Comparison of ENCODE assay signal across 5 cellular contexts in genomic region chr3:128586932-128587331, GRCh38.
DNase-seq lines count a peak whose midpoint lies in the region; ATAC-seq, FAIRE-seq and TF ChIP-seq lines count a peak whose summit lies in the region.
"Not testable (repeated sequence)": the region's sequence is repeated elsewhere in the genome, so short reads cannot be mapped to it uniquely, and the experiment has no call there.

No MANE protein-coding gene starts in this region.

- not testable (repeated sequence) for H4K20me1 ChIP-seq in PC-9 (ENCODE audit: insufficient read depth); K562 (replicated peaks; ENCODE audit: control insufficient read depth, insufficient read depth, low read length); H1 (replicated peaks in 1 of 2; ENCODE audit: control insufficient read depth in 1 of 2, insufficient read depth in 2 of 2, low read length in 2 of 2)

- not testable (repeated sequence) for H4K8ac ChIP-seq in H1 (ENCODE audit: extremely low read depth, insufficient read depth, low read length)

- H3K9ac ChIP-seq in K562 (ENCODE audit: insufficient read depth in 1 of 2, low read depth in 2 of 2, low read length in 2 of 2); H1 (replicated peaks in 1 of 4; ENCODE audit: extremely low read depth in 1 of 4, low read depth in 3 of 4, low read length in 3 of 4): not testable (repeated sequence)

- peaks cover 10% of the 10 kb centered on the region for H3F3A ChIP-seq in PC-9 (ENCODE audit: insufficient read depth, low read depth)

- not testable (repeated sequence) for H3K4me1 ChIP-seq in HEK293 (ENCODE audit: control insufficient read depth, insufficient read depth, low read length); H1 (replicated peaks in 1 of 4; ENCODE audit: control insufficient read depth in 3 of 4, insufficient read depth in 4 of 4, low read length in 3 of 4)
- H3K4me1 ChIP-seq in PC-9 (replicated peaks; ENCODE audit: insufficient read depth) = peaks cover 25% of the 10 kb centered on the region
- H3K4me1 ChIP-seq in K562 (replicated peaks in 1 of 2; ENCODE audit: control insufficient read depth in 2 of 2, insufficient read depth in 2 of 2, low read length in 2 of 2) = peaks cover 14 to 23% of the 10 kb centered on the region in 2 experiments

- not testable (repeated sequence) for H3K27ac ChIP-seq in HEK293 (ENCODE audit: extremely low read depth, low read depth, low read length); K562 (ENCODE audit: extremely low read depth, low read depth, low read length); H1 (ENCODE audit: low read depth, low read length)
- H3K27ac ChIP-seq in PC-9 = peak overlapping the region; percentile 75

- not testable (repeated sequence) for H3K79me2 ChIP-seq in PC-9 (ENCODE audit: low read depth); K562 (ENCODE audit: control insufficient read depth, insufficient read depth, low read length); H1 (ENCODE audit: control insufficient read depth in 1 of 2, insufficient read depth in 2 of 2, low read length in 2 of 2)

- H3K4me3 ChIP-seq in HEK293 (ENCODE audit: low read depth, low read length); PC-9; K562; H1 (ENCODE audit: extremely low read depth in 1 of 4, insufficient read depth in 2 of 4, low read depth in 3 of 4, low read length in 4 of 4): not testable (repeated sequence)

- BruUV-seq in PC-9 (replicated peaks; lab: Mats Ljungman, UMichigan); K562 (replicated peaks; lab: Mats Ljungman, UMichigan): not testable (repeated sequence)

- H2AFZ ChIP-seq in PC-9; K562 (ENCODE audit: low read depth, low read length); H1 (ENCODE audit: low read length): not testable (repeated sequence)

- DNase-seq in PC-9; K562 (ENCODE audit: extremely low read depth in 1 of 4, low spot score in 3 of 4); H1 (ENCODE audit: low read depth in 1 of 2, low spot score in 2 of 2): not testable (repeated sequence)

- not testable (repeated sequence) for H4K91ac ChIP-seq in H1 (replicated peaks; ENCODE audit: insufficient read length, low read length)

- not testable (repeated sequence) for H3K27me3 ChIP-seq in PC-9 (ENCODE audit: insufficient read depth, low read depth); K562 (ENCODE audit: control insufficient read depth in 2 of 2, insufficient read depth in 2 of 2, low read length in 2 of 2); H1 (replicated peaks in 1 of 4; ENCODE audit: control insufficient read depth in 3 of 4, extremely low read depth in 1 of 4, insufficient read depth in 3 of 4, low read length in 3 of 4)

- not testable (repeated sequence) for H3K79me1 ChIP-seq in H1 (ENCODE audit: low read depth, low read length)

- H3K23me2 ChIP-seq in H1 (ENCODE audit: low read depth, low read length) = not testable (repeated sequence)

- TF ChIP-seq CTCF in HEK293 (tag by site-specific recombination; IDR thresholded peaks at IDR 0.05); PC-9 (conservative IDR thresholded peaks at IDR 0.05); K562 (IDR thresholded peaks at IDR 0.05 in 2 of 3, conservative IDR thresholded peaks at IDR 0.05 in 1 of 3; ENCODE audit: insufficient read depth in 2 of 3, low read depth in 1 of 3, low read length in 3 of 3); H1 (IDR thresholded peaks at IDR 0.05; ENCODE audit: control extremely low read depth in 1 of 3, insufficient read depth in 1 of 3, low read depth in 1 of 3, low read length in 3 of 3): not testable (repeated sequence)

- H3K9me1 ChIP-seq in K562 (ENCODE audit: control insufficient read depth, insufficient read depth, low read length) = not testable (repeated sequence)

- not testable (repeated sequence) for H3K4me3 Mint-ChIP-seq in activated T-helper 17 cell treated with anti-CD3 and anti-CD28 coated beads, Interleukin-2, amount 50 U/mL, for 72 hours

- H3K4me2 ChIP-seq in PC-9; K562 (ENCODE audit: insufficient read depth, low read length); H1 (ENCODE audit: insufficient read depth in 1 of 2, low read depth in 2 of 2, low read length in 2 of 2): not testable (repeated sequence)

- H3K9me2 ChIP-seq in PC-9 (ENCODE audit: insufficient read depth) = not testable (repeated sequence)

- not testable (repeated sequence) for TF ChIP-seq RAD21 in K562 (CRISPR knock-in tag; conservative IDR thresholded peaks at IDR 0.05 in 1 of 2, IDR thresholded peaks at IDR 0.05 in 1 of 2); H1 (IDR thresholded peaks at IDR 0.05 in 1 of 2, conservative IDR thresholded peaks at IDR 0.05 in 1 of 2; ENCODE audit: low read depth in 2 of 2, low read length in 2 of 2)

- not testable (repeated sequence) for H3K4ac ChIP-seq in H1 (replicated peaks; ENCODE audit: insufficient read length, low read depth, low read length)

- H3K27ac Mint-ChIP-seq in activated T-helper 17 cell treated with anti-CD3 and anti-CD28 coated beads, Interleukin-2, amount 50 U/mL, for 72 hours = peak overlapping the region; percentile 5

- not testable (repeated sequence) for FAIRE-seq in K562 (lab: Jason Lieb, UNC); H1 (lab: Jason Lieb, UNC)

- H3K9me3 ChIP-seq in HEK293 (ENCODE audit: control insufficient read depth, insufficient read depth, low read depth, low read length); PC-9 (ENCODE audit: insufficient read depth, low read depth); K562 (replicated peaks; ENCODE audit: control insufficient read depth, insufficient read depth, low read depth, low read length); H1 (ENCODE audit: insufficient read depth in 2 of 2, low read depth in 1 of 2, low read length in 1 of 2): not testable (repeated sequence)

- not testable (repeated sequence) for TF ChIP-seq EP300 in K562 (IDR thresholded peaks at IDR 0.05; ENCODE audit: low read length); H1 (IDR thresholded peaks at IDR 0.05; ENCODE audit: borderline replicate concordance in 1 of 2, low read depth in 2 of 2, low read length in 2 of 2)

- not testable (repeated sequence) for H2BK20ac ChIP-seq in H1 (ENCODE audit: low read length)

- in situ Hi-C loops in K562 (cut with MboI) = not testable (repeated sequence)

- H3K4me1 Mint-ChIP-seq in activated T-helper 17 cell treated with anti-CD3 and anti-CD28 coated beads, Interleukin-2, amount 50 U/mL, for 72 hours = not testable (repeated sequence)

- H3K14ac ChIP-seq in H1 (ENCODE audit: insufficient read length) = not testable (repeated sequence)

- H3K36me3 ChIP-seq in HEK293 (ENCODE audit: control insufficient read depth in 2 of 2, insufficient read depth in 1 of 2, low read length in 2 of 2); PC-9 (ENCODE audit: low read depth); K562 (ENCODE audit: control insufficient read depth, insufficient read depth, low read length); H1 (ENCODE audit: control insufficient read depth in 2 of 4, insufficient read depth in 4 of 4, low read length in 3 of 4): not testable (repeated sequence)

- not testable (repeated sequence) for H3K23ac ChIP-seq in H1 (ENCODE audit: insufficient read length)

- intact Hi-C loops in PC-9 (cut with micrococcal nuclease; ENCODE audit: unreplicated experiment) = loop anchor here (1.0 kb wide), 1 partner anchor 82 kb away; no protein-coding TSS in a partner anchor
- intact Hi-C loops in K562 (cut with micrococcal nuclease) = loop anchor here (10.0 kb wide), 1 partner anchor 152 kb away; no protein-coding TSS in a partner anchor

- H2BK12ac ChIP-seq in H1 (ENCODE audit: low read depth, low read length) = peak overlapping the region; percentile 23; the same call in 1 of the 2 replicates

- H2BK15ac ChIP-seq in H1 (ENCODE audit: low read length) = not testable (repeated sequence)

- not testable (repeated sequence) for H4K5ac ChIP-seq in H1 (ENCODE audit: insufficient read length, low read depth, low read length)

- CTCF ChIA-PET in HEK293 (lab: Yijun Ruan, JAX) = interaction anchor here (0.7 kb wide), 1 partner anchor 517 kb away, joined by 5 read pairs; no protein-coding TSS in a partner anchor
- CTCF ChIA-PET in PC-9 (lab: Charles Lee) = interaction anchor here (0.7 kb wide), 1 partner anchor 397 kb away, joined by 5 read pairs; no protein-coding TSS in a partner anchor
- CTCF ChIA-PET in K562 (lab: Yijun Ruan, JAX; ENCODE audit: low intra/inter-chr PET ratio) = not testable (repeated sequence)
- CTCF ChIA-PET in H1 (lab: Charles Lee; ENCODE audit: partially characterized antibody) = interaction anchor here (0.9 to 14.8 kb wide), 2 partner anchors 18 to 77 kb away, joined by 3 to 160 read pairs; no protein-coding TSS in a partner anchor

- not testable (repeated sequence) for H2AK5ac ChIP-seq in H1 (ENCODE audit: low read depth, low read length)

- WGBS in K562 (ENCODE audit: insufficient coverage, low coverage, missing lambda C conversion rate) = 69% methylated on average over 3 of the region's 8 CpGs
- 92% methylated on average over 4 of the region's 8 CpGs; no CpG with 5 or more reads in 1 of the 2 experiments for WGBS in H1 (ENCODE audit: extremely low coverage in 1 of 2, insufficient coverage in 1 of 2, insufficient read length in 1 of 2, insufficient replicate concordance in 2 of 2, low coverage in 1 of 2, low lambda C conversion rate in 2 of 2, missing lambda C conversion rate in 1 of 2), 2 experiments

- not testable (repeated sequence) for H2BK120ac ChIP-seq in H1 (replicated peaks; ENCODE audit: low read depth, low read length)

- not testable (repeated sequence) for H3K36me3 Mint-ChIP-seq in activated T-helper 17 cell treated with anti-CD3 and anti-CD28 coated beads, Interleukin-2, amount 50 U/mL, for 72 hours (ENCODE audit: low read depth)

- TF ChIP-seq POLR2A in K562 (conservative IDR thresholded peaks at IDR 0.05); H1 (IDR thresholded peaks at IDR 0.05; ENCODE audit: control extremely low read depth in 1 of 2, low read depth in 2 of 2, low read length in 2 of 2): not testable (repeated sequence)

- not testable (repeated sequence) for H2BK5ac ChIP-seq in H1 (ENCODE audit: low read depth, low read length)

- H3K18ac ChIP-seq in H1 (ENCODE audit: extremely low read depth, low read length) = not testable (repeated sequence)

- POLR2A ChIA-PET in HEK293 (lab: Yijun Ruan, JAX); PC-9 (lab: Charles Lee; ENCODE audit: unreplicated experiment); K562 (lab: Yijun Ruan, JAX); H1 (lab: Charles Lee; ENCODE audit: partially characterized antibody): not testable (repeated sequence)

- ATAC-seq in activated T-helper 17 cell treated with anti-CD3 and anti-CD28 coated beads, Interleukin-2, amount 50 U/mL, for 72 hours (replicated peaks); K562: not testable (repeated sequence)

- H3K56ac ChIP-seq in H1 (replicated peaks; ENCODE audit: insufficient read length, low read depth, low read length) = not testable (repeated sequence)

- H3K9me3 Mint-ChIP-seq in activated T-helper 17 cell treated with anti-CD3 and anti-CD28 coated beads, Interleukin-2, amount 50 U/mL, for 72 hours = not testable (repeated sequence)

- peaks cover 12% of the 10 kb centered on the region for H3K27me3 Mint-ChIP-seq in activated T-helper 17 cell treated with anti-CD3 and anti-CD28 coated beads, Interleukin-2, amount 50 U/mL, for 72 hours
